ENCODE assay signal across 13 cellular contexts in the genomic region with DNA sequence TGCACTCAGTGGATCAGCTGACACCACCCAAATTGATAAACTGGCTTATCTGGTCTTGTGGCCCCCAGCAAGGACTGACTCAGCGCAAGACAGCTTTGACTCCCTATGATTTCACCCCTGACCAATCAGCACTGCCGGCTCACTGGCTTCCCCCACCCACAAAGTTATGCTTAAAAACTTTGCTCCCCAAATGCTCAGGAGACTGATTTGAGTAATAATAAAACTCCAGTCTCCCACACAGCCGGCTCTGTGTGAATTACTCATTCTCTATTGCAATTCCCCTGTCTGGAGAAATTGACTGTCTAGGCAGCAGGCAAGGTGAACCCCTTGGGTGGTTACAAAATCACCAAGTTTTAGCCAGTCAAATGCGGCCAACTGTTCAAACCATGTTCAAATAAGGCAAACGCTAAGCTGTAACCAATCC. TPM values are rescaled to one million over a fixed set of nuclear protein-coding genes. Genes with fewer than 3 reads are reported as not detected.
DNase-seq lines count a peak whose midpoint lies in the region; ATAC-seq and TF ChIP-seq lines count a peak whose summit lies in the region.
"Had no signal": no experiment of that assay in that cellular context is flagged by ENCODE, and none has a peak within 500 bp of the region (broad histone marks: within the 10 kb centered on the region; RNA-seq: fewer than 3 reads in every experiment).

No MANE protein-coding gene starts in this region.

- H3K4ac ChIP-seq in mesendoderm (ENCODE audit: low read depth, low read length) = peak overlapping the region; percentile 6

- no peaks in the 10 kb centered on the region for H3K36me3 Mint-ChIP-seq in T-helper 2 cell treated with Interferon-gamma antibody and Interleukin-4, amounts not matched to agents 5 μg/mL and 100 μg/mL, for 36 hours (ENCODE audit: low read depth)
- H3K36me3 Mint-ChIP-seq in type B pancreatic cell = no peaks in the 10 kb centered on the region

- peak; percentile 26 for DNase-seq in stimulated activated naive CD4-positive, alpha-beta T cell treated with Interleukin-2 at 50 U/mL for 16 hours (lab: John Stamatoyannopoulos, UW)
- DNase-seq in stimulated activated naive CD4-positive, alpha-beta T cell (lab: John Stamatoyannopoulos, UW) = no peak
- DNase-seq in T-helper 2 cell treated with Interferon-gamma antibody and Interleukin-4, amounts not matched to agents 5 μg/mL and 100 μg/mL, for 36 hours (ENCODE audit: low spot score) = peak; percentile 51
- DNase-seq in mesendoderm = peak; percentile 71
- no peak for DNase-seq in posterior vena cava (ENCODE audit: low spot score)
- DNase-seq in type B pancreatic cell (ENCODE audit: extremely low spot score, unreplicated experiment) = no peak
- DNase-seq in dedifferentiated amniotic fluid mesenchymal stem cell (ENCODE audit: extremely low spot score) = no peak
- DNase-seq: NCI-H1694 treated with DMSO at 0.1 percent for 48 hours had no signal

- H3K4me1 ChIP-seq in mesendoderm (ENCODE audit: control insufficient read depth, low read depth, low read length) = peaks cover 4% of the 10 kb centered on the region
- H3K4me1 ChIP-seq: BLaER1 treated with 17β-estradiol and CSF1 and Interleukin-3, amounts not matched to agents 10 nM and 100 nM had no signal

- H2BK15ac ChIP-seq in mesendoderm (replicated peaks; ENCODE audit: low read depth) = peak overlapping the region; percentile 36

- peak overlapping the region; percentile 84 for H3K18ac ChIP-seq in mesendoderm (ENCODE audit: low read length)

- H3K9ac ChIP-seq in mesendoderm (ENCODE audit: low read length) = peak overlapping the region; percentile 36
- H3K9ac ChIP-seq: BLaER1 treated with 17β-estradiol and CSF1 and Interleukin-3, amounts not matched to agents 10 nM and 100 nM had no signal

- no peak overlapping the region for H4K5ac ChIP-seq in mesendoderm (ENCODE audit: low read length)

- WGBS in mesendoderm (ENCODE audit: extremely low coverage, insufficient coverage, low lambda C conversion rate) = no CpG with 5 or more reads among the region's 5 CpGs

- no peaks in the 10 kb centered on the region for H3K4me1 Mint-ChIP-seq in T-helper 2 cell treated with Interferon-gamma antibody and Interleukin-4, amounts not matched to agents 5 μg/mL and 100 μg/mL, for 36 hours (ENCODE audit: low read depth)
- no peaks in the 10 kb centered on the region for H3K4me1 Mint-ChIP-seq in type B pancreatic cell (ENCODE audit: unreplicated experiment)
- H3K4me1 Mint-ChIP-seq: neural crest cell had no signal

- intact Hi-C loops in posterior vena cava (cut with DNase I) = loop anchor here in 1 of 2 donors (10.0 kb wide), 1 partner anchor 109 kb away; no protein-coding TSS in a partner anchor

- H3K4me3 Mint-ChIP-seq in T-helper 2 cell treated with Interferon-gamma antibody and Interleukin-4, amounts not matched to agents 5 μg/mL and 100 μg/mL, for 36 hours = no peak overlapping the region
- H3K4me3 Mint-ChIP-seq in type B pancreatic cell = no peak overlapping the region
- H3K4me3 Mint-ChIP-seq: neural crest cell had no signal

- peak overlapping the region; percentile 76 for H3K56ac ChIP-seq in mesendoderm (ENCODE audit: low read length)

- peak overlapping the region; percentile 94 for H2BK5ac ChIP-seq in mesendoderm (ENCODE audit: low read length)

- no peaks in the 10 kb centered on the region for H3K27me3 ChIP-seq in mesendoderm (ENCODE audit: insufficient read depth, low read length, poor library complexity)
- H3K27me3 ChIP-seq: BLaER1 treated with 17β-estradiol and CSF1 and Interleukin-3, amounts not matched to agents 10 nM and 100 nM had no signal

- ATAC-seq in GM18511 (IDR thresholded peaks at IDR 0.05; ENCODE audit: unreplicated experiment) = no peak

- H3K27ac Mint-ChIP-seq in T-helper 2 cell treated with Interferon-gamma antibody and Interleukin-4, amounts not matched to agents 5 μg/mL and 100 μg/mL, for 36 hours = no peak overlapping the region
- no peak overlapping the region for H3K27ac Mint-ChIP-seq in type B pancreatic cell

- H2BK120ac ChIP-seq in mesendoderm (ENCODE audit: low read depth, low read length) = peak overlapping the region; percentile 94

- H3K27ac ChIP-seq in mesendoderm (ENCODE audit: low read depth, low read length) = peak overlapping the region; percentile 78
- H3K27ac ChIP-seq: BLaER1 treated with 17β-estradiol and CSF1 and Interleukin-3, amounts not matched to agents 10 nM and 100 nM; HL-60 had no signal

- no peak overlapping the region for H2AK5ac ChIP-seq in mesendoderm (ENCODE audit: low read length)

- no peaks in the 10 kb centered on the region for H3K36me3 ChIP-seq in mesendoderm (ENCODE audit: control insufficient read depth, insufficient read depth, low read length)
- H3K36me3 ChIP-seq: BLaER1 treated with 17β-estradiol and CSF1 and Interleukin-3, amounts not matched to agents 10 nM and 100 nM had no signal

- no peaks in the 10 kb centered on the region for H3K79me1 ChIP-seq in mesendoderm (ENCODE audit: low read length)

- H4K8ac ChIP-seq in mesendoderm (ENCODE audit: low read depth, low read length) = no peak overlapping the region

- H3K27me3 Mint-ChIP-seq in T-helper 2 cell treated with Interferon-gamma antibody and Interleukin-4, amounts not matched to agents 5 μg/mL and 100 μg/mL, for 36 hours (ENCODE audit: low read depth) = peaks cover 2% of the 10 kb centered on the region
- H3K27me3 Mint-ChIP-seq in type B pancreatic cell = no peaks in the 10 kb centered on the region

- peaks cover 4% of the 10 kb centered on the region for H3K9me3 Mint-ChIP-seq in T-helper 2 cell treated with Interferon-gamma antibody and Interleukin-4, amounts not matched to agents 5 μg/mL and 100 μg/mL, for 36 hours
- H3K9me3 Mint-ChIP-seq in type B pancreatic cell = peaks cover 10% of the 10 kb centered on the region

- no peak overlapping the region for H3K4me3 ChIP-seq in mesendoderm (ENCODE audit: low read length)
- H3K4me3 ChIP-seq: BLaER1 treated with 17β-estradiol and CSF1 and Interleukin-3, amounts not matched to agents 10 nM and 100 nM had no signal

- no peak for TF ChIP-seq CTCF in type B pancreatic cell (conservative IDR thresholded peaks at IDR 0.05)

- H3K79me2 ChIP-seq in mesendoderm (ENCODE audit: control insufficient read depth, insufficient read depth, low read length) = no peaks in the 10 kb centered on the region

- no peak overlapping the region for H3K4me2 ChIP-seq in mesendoderm (ENCODE audit: low read length)
- H3K4me2 ChIP-seq: BLaER1 treated with 17β-estradiol and CSF1 and Interleukin-3, amounts not matched to agents 10 nM and 100 nM had no signal

- H3K23ac ChIP-seq in mesendoderm (ENCODE audit: low read length) = no peak overlapping the region

RNA-seq across cellular contexts. Expression of a gene that starts 32.5 kb away (rescaled TPM):
- polyA plus RNA-seq in mesendoderm (2013, experiment 1 of 2) = 2.3 TPM
- 2.2 TPM for polyA plus RNA-seq in mesendoderm (2013, experiment 2 of 2)
- total RNA-seq in posterior vena cava (under 1 TPM; 0.37 to 0.43 TPM), type B pancreatic cell (ENCODE audit: low replicate concordance) (not detected in 2 replicates)
- total RNA-seq: neural crest cell, OCI-LY7 had no signal

Comparison
In these comparisons a context has a peak if more than half of its experiments do, and no peak if none do; other contexts are left out.
1. DNase-seq: peak in stimulated activated naive CD4-positive, alpha-beta T cell treated with Interleukin-2 at 50 U/mL for 16 hours (single experiment), T-helper 2 cell treated with Interferon-gamma antibody and Interleukin-4, amounts not matched to agents 5 μg/mL and 100 μg/mL, for 36 hours (single experiment) and mesendoderm (single experiment); none in stimulated activated naive CD4-positive, alpha-beta T cell (0 of 6), posterior vena cava (single experiment), type B pancreatic cell (single experiment) and dedifferentiated amniotic fluid mesenchymal stem cell (single experiment).